Comparison of ENCODE assay signal across 13 cellular contexts in the genomic region with DNA sequence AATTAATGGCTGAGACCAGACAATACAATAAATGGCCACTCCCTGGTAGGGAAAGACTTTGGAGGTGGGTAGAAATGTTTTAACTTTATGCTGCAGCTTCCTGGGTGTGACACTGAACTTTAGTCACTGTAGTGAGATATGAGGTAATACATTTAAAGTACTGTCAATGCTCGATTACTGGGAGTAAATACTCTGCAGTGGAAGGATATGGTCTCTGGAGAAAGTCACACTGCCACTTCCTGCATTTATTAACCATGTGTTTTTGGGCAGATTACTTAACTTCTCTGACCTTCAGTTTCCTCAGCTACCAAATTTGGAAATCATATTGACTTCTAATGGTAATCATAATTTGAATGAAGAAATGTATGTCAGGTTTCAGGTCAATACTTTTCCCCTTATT.
DNase-seq lines count a peak whose midpoint lies in the region; ATAC-seq and TF ChIP-seq lines count a peak whose summit lies in the region.
"Had no signal": no experiment of that assay in that cellular context is flagged by ENCODE, and none has a peak within 500 bp of the region (broad histone marks: within the 10 kb centered on the region; RNA-seq: fewer than 3 reads in every experiment).

No MANE protein-coding gene starts in this region.

- H3K27me3 Mint-ChIP-seq in naive thymus-derived CD4-positive, alpha-beta T cell, result no peaks in the 10 kb centered on the region
- H3K27me3 Mint-ChIP-seq in T-helper 17 cell, result peaks cover 7% of the 10 kb centered on the region
- H3K27me3 Mint-ChIP-seq: activated CD4-positive, alpha-beta memory T cell treated with anti-CD3 and anti-CD28 coated beads, Interleukin-2, amount 10 ng/mL, durations not matched to agents 7 days and 5 days; activated naive CD8-positive, alpha-beta T cell treated with anti-CD3 and anti-CD28 coated beads for 36 hours had no signal

- H4K20me1 ChIP-seq in DND-41 (ENCODE audit: insufficient read depth, low read length), result no peaks in the 10 kb centered on the region

- no peak overlapping the region for H3K27ac ChIP-seq in DND-41 (ENCODE audit: low read length)
- H3K27ac ChIP-seq in naive thymus-derived CD4-positive, alpha-beta T cell (ENCODE audit: low read depth, low read length), result no peak overlapping the region
- H3K27ac ChIP-seq: suprapubic skin had no signal

- intact Hi-C loops in naive thymus-derived CD4-positive, alpha-beta T cell (cut with micrococcal nuclease), result loop anchor here (5.0 kb wide), 2 partner anchors 37 to 58 kb away; no protein-coding TSS in a partner anchor

- H3K9ac ChIP-seq in DND-41 (ENCODE audit: low read depth, low read length), result no peak overlapping the region

- peak overlapping the region in 2 of 9 donors; percentile 13 to 31 for H3K27ac Mint-ChIP-seq in naive thymus-derived CD4-positive, alpha-beta T cell
- no peak overlapping the region for H3K27ac Mint-ChIP-seq in T-helper 17 cell
- H3K27ac Mint-ChIP-seq: activated CD4-positive, alpha-beta memory T cell treated with anti-CD3 and anti-CD28 coated beads, Interleukin-2, amount 10 ng/mL, durations not matched to agents 7 days and 5 days; activated naive CD8-positive, alpha-beta T cell treated with anti-CD3 and anti-CD28 coated beads for 36 hours had no signal

- H3K79me2 ChIP-seq in DND-41 (ENCODE audit: insufficient read depth, low read length), result no peaks in the 10 kb centered on the region

- H3K36me3 Mint-ChIP-seq in naive thymus-derived CD4-positive, alpha-beta T cell, result peaks cover 0 to 4% (median 0%) of the 10 kb centered on the region in 5 donors
- no peaks in the 10 kb centered on the region for H3K36me3 Mint-ChIP-seq in T-helper 17 cell (ENCODE audit: low read depth)
- H3K36me3 Mint-ChIP-seq: activated naive CD8-positive, alpha-beta T cell treated with anti-CD3 and anti-CD28 coated beads for 36 hours had no signal

- no peak for TF ChIP-seq POLR2A in NB4 (IDR thresholded peaks at IDR 0.05; ENCODE audit: extremely low read depth, insufficient read length)

- ATAC-seq in DND-41 (ENCODE audit: insufficient read depth, low read depth), result peak; percentile 35; the same call in 1 of the 3 replicates
- peak; percentile 74 for ATAC-seq in naive thymus-derived CD4-positive, alpha-beta T cell
- ATAC-seq in T-helper 17 cell, result no peak
- no peak for ATAC-seq in GM18907 (IDR thresholded peaks at IDR 0.05; ENCODE audit: unreplicated experiment)

- peaks cover 0 to 4% (median 0%) of the 10 kb centered on the region in 11 donors for H3K9me3 Mint-ChIP-seq in naive thymus-derived CD4-positive, alpha-beta T cell
- H3K9me3 Mint-ChIP-seq: activated CD4-positive, alpha-beta memory T cell treated with anti-CD3 and anti-CD28 coated beads, Interleukin-2, amount 10 ng/mL, durations not matched to agents 7 days and 5 days; activated naive CD8-positive, alpha-beta T cell treated with anti-CD3 and anti-CD28 coated beads for 36 hours had no signal

- CTCF ChIA-PET in naive thymus-derived CD4-positive, alpha-beta T cell (lab: Charles Lee), result no interaction called here

- no peak overlapping the region for H3K4me3 Mint-ChIP-seq in naive thymus-derived CD4-positive, alpha-beta T cell
- H3K4me3 Mint-ChIP-seq in T-helper 17 cell, result no peak overlapping the region
- H3K4me3 Mint-ChIP-seq: activated CD4-positive, alpha-beta memory T cell treated with anti-CD3 and anti-CD28 coated beads, Interleukin-2, amount 10 ng/mL, durations not matched to agents 7 days and 5 days; activated naive CD8-positive, alpha-beta T cell treated with anti-CD3 and anti-CD28 coated beads for 36 hours had no signal

- POLR2A ChIA-PET in naive thymus-derived CD4-positive, alpha-beta T cell (lab: Charles Lee), result interaction anchor here (1.0 kb wide), 1 partner anchor 9 kb away, joined by 3 read pairs; no protein-coding TSS in a partner anchor

- H3K27me3 ChIP-seq in DND-41 (ENCODE audit: insufficient read depth, low read length, poor library complexity), result no peaks in the 10 kb centered on the region
- no peaks in the 10 kb centered on the region for H3K27me3 ChIP-seq in naive thymus-derived CD4-positive, alpha-beta T cell (ENCODE audit: control insufficient read depth in 2 of 2, insufficient read depth in 2 of 2, low read length in 2 of 2)
- H3K27me3 ChIP-seq: suprapubic skin had no signal

- no peak for TF ChIP-seq CTCF in DND-41 (IDR thresholded peaks at IDR 0.05; ENCODE audit: borderline replicate concordance, extremely low read depth, low read length, poor library complexity, severe bottlenecking)
- no peak for TF ChIP-seq CTCF in NB4 (IDR thresholded peaks at IDR 0.05; ENCODE audit: low read depth, low read length)

- peaks cover 12 to 38% (median 16%) of the 10 kb centered on the region in 7 donors for H3K4me1 Mint-ChIP-seq in naive thymus-derived CD4-positive, alpha-beta T cell
- peaks cover 4% of the 10 kb centered on the region for H3K4me1 Mint-ChIP-seq in T-helper 17 cell

- H3K4me1 ChIP-seq in DND-41 (ENCODE audit: insufficient read depth, low read length), result peaks cover 9% of the 10 kb centered on the region; the same call in 1 of the 2 replicates
- peaks cover 0 to 9% of the 10 kb centered on the region in 2 donors for H3K4me1 ChIP-seq in naive thymus-derived CD4-positive, alpha-beta T cell (ENCODE audit: control insufficient read depth in 2 of 2, insufficient read depth in 2 of 2, low read length in 2 of 2)

- no peak for DNase-seq in DND-41
- peak; percentile 60 for DNase-seq in NB4 (ENCODE audit: low read depth)
- DNase-seq in dermis blood vessel endothelial cell, result peak; percentile 90
- peak in 2 of 9 donors; percentile 1 to 5 for DNase-seq in naive thymus-derived CD4-positive, alpha-beta T cell
- no peak for DNase-seq in T-helper 17 cell
- no peak for DNase-seq in D341Med (ENCODE audit: low spot score)
- DNase-seq in mucosa of gallbladder (ENCODE audit: low spot score), result no peak
- DNase-seq: activated CD4-positive, alpha-beta memory T cell treated with anti-CD3 and anti-CD28 coated beads, Interleukin-2, amount 10 ng/mL, durations not matched to agents 7 days and 5 days; activated naive CD8-positive, alpha-beta T cell treated with anti-CD3 and anti-CD28 coated beads for 36 hours; NCI-H2171; stimulated activated CD4-positive, alpha-beta T cell treated with anti-CD3 and anti-CD28 coated beads, Interleukin-4, amount 100 ng/mL, for 24 hours had no signal

- no peak overlapping the region for H2AFZ ChIP-seq in DND-41 (ENCODE audit: low read depth, low read length)

- H3K4me3 ChIP-seq in DND-41 (ENCODE audit: low read depth in 1 of 2, low read length in 2 of 2) (no peak overlapping the region), NB4 (ENCODE audit: low read depth, low read length) (no peak overlapping the region)
- H3K4me3 ChIP-seq in naive thymus-derived CD4-positive, alpha-beta T cell (ENCODE audit: low read length), result no peak overlapping the region
- H3K4me3 ChIP-seq: suprapubic skin had no signal

- H3K9me3 ChIP-seq in DND-41 (ENCODE audit: insufficient read depth, low read length, severe bottlenecking) (no peaks in the 10 kb centered on the region), T-helper 17 cell (ENCODE audit: control insufficient read depth, low read length, poor library complexity, severe bottlenecking) (no peaks in the 10 kb centered on the region)
- no peaks in the 10 kb centered on the region for H3K9me3 ChIP-seq in naive thymus-derived CD4-positive, alpha-beta T cell (ENCODE audit: control insufficient read depth in 2 of 3, low read length in 3 of 3)
- H3K9me3 ChIP-seq: suprapubic skin had no signal

- H3K36me3 ChIP-seq in DND-41 (ENCODE audit: insufficient read depth, low read length), result no peaks in the 10 kb centered on the region
- H3K36me3 ChIP-seq in naive thymus-derived CD4-positive, alpha-beta T cell (ENCODE audit: control insufficient read depth in 2 of 3, insufficient read depth in 3 of 3, low read length in 3 of 3), result no peaks in the 10 kb centered on the region
- H3K36me3 ChIP-seq: suprapubic skin had no signal

- no peak overlapping the region for H3K4me2 ChIP-seq in DND-41 (ENCODE audit: insufficient read depth, low read length)

Comparison
In these comparisons a context has a peak if more than half of its experiments do, and no peak if none do; other contexts are left out.
1. ATAC-seq: peak in DND-41 (single experiment) and naive thymus-derived CD4-positive, alpha-beta T cell (single experiment); none in T-helper 17 cell (single experiment) and GM18907 (single experiment).
2. DNase-seq: peak in NB4 (single experiment) and dermis blood vessel endothelial cell (single experiment); none in DND-41 (single experiment), T-helper 17 cell (0 of 3), D341Med (single experiment) and mucosa of gallbladder (single experiment).